In the genomic region with DNA sequence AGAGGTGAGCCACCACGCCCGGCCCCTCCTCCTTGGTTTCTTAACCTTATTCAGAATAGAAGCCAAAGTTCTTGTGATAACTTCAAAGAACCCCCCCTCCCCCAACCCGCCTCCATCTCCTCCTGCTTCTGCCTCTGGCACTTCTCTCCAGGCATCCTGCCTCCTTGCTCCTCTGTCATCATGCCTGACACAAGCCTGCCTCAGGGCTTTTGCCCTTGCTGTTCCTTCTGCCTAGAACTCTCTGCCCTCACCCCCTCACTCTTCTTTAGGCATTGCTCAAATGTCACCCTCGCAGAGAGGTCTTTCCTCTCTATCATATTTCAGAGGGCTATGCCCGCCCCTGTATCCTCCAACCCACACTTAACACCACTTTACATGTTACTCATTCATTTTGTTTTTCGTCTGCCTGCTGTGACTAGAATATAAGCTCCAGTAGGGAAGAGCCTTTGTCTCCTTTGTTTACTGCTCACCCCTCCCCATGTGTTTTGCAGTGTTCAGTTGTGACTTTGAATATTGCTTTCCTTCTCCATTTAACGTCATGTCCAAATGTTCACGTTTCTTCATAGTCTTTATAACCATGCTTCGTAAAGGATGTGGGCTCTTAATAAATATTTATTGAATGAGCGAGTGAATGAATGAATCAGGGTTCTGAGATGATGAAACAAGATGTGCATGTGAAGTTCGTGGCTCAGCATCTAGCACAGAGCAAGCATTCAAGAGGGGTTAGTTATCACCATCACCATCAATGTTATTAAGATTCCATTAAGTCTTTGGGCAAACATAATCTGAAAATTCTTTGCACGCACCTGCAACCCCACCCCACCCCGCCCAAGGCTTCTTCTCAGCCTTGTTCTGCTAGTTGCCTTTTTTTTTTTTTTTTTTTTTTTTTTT, we compare ENCODE assay signal across 21 cellular contexts.
A peak's percentile ranks its signal among the peaks of the same experiment; 100 is the strongest.
DNase-seq lines count a peak whose midpoint lies in the region; ATAC-seq and TF ChIP-seq lines count a peak whose summit lies in the region.
"Had no signal": no experiment of that assay in that cellular context is flagged by ENCODE, and none has a peak within 500 bp of the region (broad histone marks: within the 10 kb centered on the region; RNA-seq: fewer than 3 reads in every experiment).

No MANE protein-coding gene starts in this region.

- H3K9me2 ChIP-seq in GM23338 (ENCODE audit: insufficient read depth), result no peaks in the 10 kb centered on the region

- H3K27ac ChIP-seq in GM23338 (ENCODE audit: low read depth), result no peak overlapping the region
- peak overlapping the region; percentile 89 for H3K27ac ChIP-seq in epithelial cell of prostate
- no peak overlapping the region for H3K27ac ChIP-seq in uterus
- H3K27ac ChIP-seq: C4-2B, GM23248, parathyroid adenoma had no signal

- 0 out of 2 replicates have a peak overlapping the region, but pooled peaks have one; percentile 4 for H3K4me2 ChIP-seq in GM23338

- peaks cover 2% of the 10 kb centered on the region for H3K27me3 Mint-ChIP-seq in GM23338 (ENCODE audit: insufficient read depth, low read depth, poor library complexity)

- peaks cover 3% of the 10 kb centered on the region; the same call in 2 of the 3 replicates for H3K9me3 Mint-ChIP-seq in GM23338
- H3K9me3 Mint-ChIP-seq: activated B cell treated with CpG ODN at 0.5 μM for 24 hours; activated CD4-positive, alpha-beta memory T cell treated with anti-CD3 and anti-CD28 coated beads, Interleukin-2, amount 10 ng/mL, durations not matched to agents 7 days and 5 days had no signal

- no peaks in the 10 kb centered on the region for H3K36me3 ChIP-seq in GM23338 (ENCODE audit: insufficient read depth)
- H3K36me3 ChIP-seq in uterus, result no peaks in the 10 kb centered on the region

- peaks cover 5% of the 10 kb centered on the region for H3K4me1 ChIP-seq in GM23338 (ENCODE audit: insufficient read depth)
- no peaks in the 10 kb centered on the region for H3K4me1 ChIP-seq in uterus
- H3K4me1 ChIP-seq: parathyroid adenoma had no signal

- ATAC-seq in GM23338, result no peak; the same call in 2 of the 3 replicates
- ATAC-seq: GM12878, sciatic nerve had no signal

- no peaks in the 10 kb centered on the region for H3K27me3 ChIP-seq in GM23338 (ENCODE audit: insufficient read depth)
- no peaks in the 10 kb centered on the region for H3K27me3 ChIP-seq in uterus

- H3K4me3 Mint-ChIP-seq in GM23338, result no peak overlapping the region
- H3K4me3 Mint-ChIP-seq: activated B cell treated with CpG ODN at 0.5 μM for 24 hours; activated CD4-positive, alpha-beta memory T cell treated with anti-CD3 and anti-CD28 coated beads, Interleukin-2, amount 10 ng/mL, durations not matched to agents 7 days and 5 days; naive B cell had no signal

- no peak for TF ChIP-seq POLR2A in uterus (IDR thresholded peaks at IDR 0.05)

- H3K36me3 Mint-ChIP-seq in GM23338 (ENCODE audit: low read depth), result peaks cover 3% of the 10 kb centered on the region; the same call in 2 of the 3 replicates
- H3K36me3 Mint-ChIP-seq: naive B cell had no signal

- no peak overlapping the region; the same call in 1 of the 2 replicates for H3K27ac Mint-ChIP-seq in GM23338
- H3K27ac Mint-ChIP-seq: activated B cell treated with CpG ODN at 0.5 μM for 24 hours; activated CD4-positive, alpha-beta memory T cell treated with anti-CD3 and anti-CD28 coated beads, Interleukin-2, amount 10 ng/mL, durations not matched to agents 7 days and 5 days; naive B cell had no signal

- in situ Hi-C loops in KBM-7 (cut with MboI; ENCODE audit: low pct_unique_long_range_greater_than_20kb, low sequenced_read_pairs), result no loop called here

- H3K79me2 ChIP-seq in GM23338 (replicated peaks; ENCODE audit: insufficient read depth), result no peaks in the 10 kb centered on the region
- H3K79me2 ChIP-seq: parathyroid adenoma had no signal

- peak overlapping the region; percentile 83 for H2AFZ ChIP-seq in GM23338
- H2AFZ ChIP-seq: GM23248, parathyroid adenoma had no signal

- intact Hi-C loops in uterus (cut with DNase I; ENCODE audit: low total_unique reads), result no loop called here

- no peaks in the 10 kb centered on the region for H3K9me3 ChIP-seq in uterus

- TF ChIP-seq CTCF in GM23338 (conservative IDR thresholded peaks at IDR 0.05; ENCODE audit: low read depth in 2 of 2) (no peak), uterus (IDR thresholded peaks at IDR 0.05) (no peak)

- H3K4me3 ChIP-seq in GM23338 (no peak overlapping the region), uterus (no peak overlapping the region)
- H3K4me3 ChIP-seq: GM12878, GM23248 had no signal

- H3F3A ChIP-seq in GM23338 (replicated peaks; ENCODE audit: low read depth), result no peaks in the 10 kb centered on the region

- DNase-seq in GM23338 (ENCODE audit: low spot score), result no peak
- peak; percentile 20 for DNase-seq in NCI-H345 treated with DMSO at 0.1 percent for 48 hours (lab: John Stamatoyannopoulos, UW; ENCODE audit: unreplicated experiment)
- peak; percentile 92 for DNase-seq in epithelial cell of prostate (ENCODE audit: low read depth, low spot score)
- peak; percentile 23 for DNase-seq in renal cortical epithelial cell (ENCODE audit: low read depth)
- no peak for DNase-seq in KBM-7
- DNase-seq in uterus, result no peak
- DNase-seq in epidermal melanocyte (ENCODE audit: insufficient read length, low spot score), result no peak
- DNase-seq: activated B cell treated with CpG ODN at 0.5 μM for 24 hours; activated CD4-positive, alpha-beta memory T cell treated with anti-CD3 and anti-CD28 coated beads, Interleukin-2, amount 10 ng/mL, durations not matched to agents 7 days and 5 days; activated effector memory CD4-positive, alpha-beta T cell treated with anti-CD3 and anti-CD28 coated beads, Interleukin-2, amount 50 U/mL, for 16 hours; activated T-cell treated with anti-CD3 and anti-CD28 coated beads for 4 hours; effector memory CD4-positive, alpha-beta T cell; glutamatergic neuron; GM23248; naive B cell; NCI-H2081; NCI-H526 had no signal

- H4K20me1 ChIP-seq in GM23338 (replicated peaks; ENCODE audit: insufficient read depth), result no peaks in the 10 kb centered on the region

- peaks cover 10% of the 10 kb centered on the region for H3K4me1 Mint-ChIP-seq in GM23338
- H3K4me1 Mint-ChIP-seq: activated B cell treated with CpG ODN at 0.5 μM for 24 hours; activated CD4-positive, alpha-beta memory T cell treated with anti-CD3 and anti-CD28 coated beads, Interleukin-2, amount 10 ng/mL, durations not matched to agents 7 days and 5 days; naive B cell had no signal

TF ChIP-seq in GM23338, 12 proteins besides CTCF, POLR2A, EP300 and RAD21 (continues in another document):
- TF ChIP-seq POLR2AphosphoS5 (IDR thresholded peaks at IDR 0.05; ENCODE audit: low read depth) (no peak), NANOG (IDR thresholded peaks at IDR 0.05; ENCODE audit: borderline replicate concordance) (no peak), EZH2 (IDR thresholded peaks at IDR 0.05; ENCODE audit: low read depth, unreplicated experiment) (no peak), STAT1 (IDR thresholded peaks at IDR 0.05; ENCODE audit: unreplicated experiment) (no peak), ZNF114 (CRISPR knock-in tag; IDR thresholded peaks at IDR 0.05) (no peak), JUNB (IDR thresholded peaks at IDR 0.05; ENCODE audit: unreplicated experiment) (no peak), ZNF331 (CRISPR knock-in tag; IDR thresholded peaks at IDR 0.05; ENCODE audit: low read depth) (no peak), EZH2phosphoT487 (IDR thresholded peaks at IDR 0.05; ENCODE audit: unreplicated experiment) (no peak)
- TF ChIP-seq, protein P1, sequence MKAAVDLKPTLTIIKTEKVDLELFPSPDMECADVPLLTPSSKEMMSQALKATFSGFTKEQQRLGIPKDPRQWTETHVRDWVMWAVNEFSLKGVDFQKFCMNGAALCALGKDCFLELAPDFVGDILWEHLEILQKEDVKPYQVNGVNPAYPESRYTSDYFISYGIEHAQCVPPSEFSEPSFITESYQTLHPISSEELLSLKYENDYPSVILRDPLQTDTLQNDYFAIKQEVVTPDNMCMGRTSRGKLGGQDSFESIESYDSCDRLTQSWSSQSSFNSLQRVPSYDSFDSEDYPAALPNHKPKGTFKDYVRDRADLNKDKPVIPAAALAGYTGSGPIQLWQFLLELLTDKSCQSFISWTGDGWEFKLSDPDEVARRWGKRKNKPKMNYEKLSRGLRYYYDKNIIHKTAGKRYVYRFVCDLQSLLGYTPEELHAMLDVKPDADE (IDR thresholded peaks at IDR 0.05), result no peak

Comparison
In these comparisons a context has a peak if more than half of its experiments do, and no peak if none do; other contexts are left out.
1. DNase-seq: peak in NCI-H345 treated with DMSO at 0.1 percent for 48 hours (single experiment), epithelial cell of prostate (single experiment) and renal cortical epithelial cell (single experiment); none in GM23338 (single experiment), KBM-7 (single experiment), uterus (0 of 2) and epidermal melanocyte (single experiment).